2 cellular contexts compared by ENCODE assay signal in genomic region chr2:75524276-75524911, GRCh38.
TF ChIP-seq lines count a peak whose summit lies in the region.

No MANE protein-coding gene starts in this region.

TF ChIP-seq in A549, 52 proteins besides CTCF, POLR2A, EP300 and RAD21 (continued from another document):
- TF ChIP-seq CHD2 (IDR thresholded peaks at IDR 0.05; ENCODE audit: low read length, partially characterized antibody) (no peak), BCL3 (IDR thresholded peaks at IDR 0.05) (no peak)

TF ChIP-seq in HCT116, 20 proteins besides CTCF, POLR2A, EP300 and RAD21:
- TF ChIP-seq ZBTB33 (IDR thresholded peaks at IDR 0.05; ENCODE audit: extremely low read depth, insufficient replicate concordance, low read length) (no peak), JUND (IDR thresholded peaks at IDR 0.05) (no peak), EZH2phosphoT487 (IDR thresholded peaks at IDR 0.05; ENCODE audit: borderline replicate concordance) (no peak), ZNF274 (IDR thresholded peaks at IDR 0.05; ENCODE audit: low read depth, low read length) (no peak), EZH2 (IDR thresholded peaks at IDR 0.05) (no peak), SP1 (IDR thresholded peaks at IDR 0.05; ENCODE audit: low read depth) (no peak), TCF7L2 (IDR thresholded peaks at IDR 0.05; ENCODE audit: borderline replicate concordance, extremely low read depth, insufficient read depth, insufficient read length) (no peak), FOSL1 (IDR thresholded peaks at IDR 0.05; ENCODE audit: low read depth) (no peak), SRF (IDR thresholded peaks at IDR 0.05; ENCODE audit: low read depth) (no peak)
